Comparison of ENCODE assay signal across 8 cellular contexts in the genomic region with DNA sequence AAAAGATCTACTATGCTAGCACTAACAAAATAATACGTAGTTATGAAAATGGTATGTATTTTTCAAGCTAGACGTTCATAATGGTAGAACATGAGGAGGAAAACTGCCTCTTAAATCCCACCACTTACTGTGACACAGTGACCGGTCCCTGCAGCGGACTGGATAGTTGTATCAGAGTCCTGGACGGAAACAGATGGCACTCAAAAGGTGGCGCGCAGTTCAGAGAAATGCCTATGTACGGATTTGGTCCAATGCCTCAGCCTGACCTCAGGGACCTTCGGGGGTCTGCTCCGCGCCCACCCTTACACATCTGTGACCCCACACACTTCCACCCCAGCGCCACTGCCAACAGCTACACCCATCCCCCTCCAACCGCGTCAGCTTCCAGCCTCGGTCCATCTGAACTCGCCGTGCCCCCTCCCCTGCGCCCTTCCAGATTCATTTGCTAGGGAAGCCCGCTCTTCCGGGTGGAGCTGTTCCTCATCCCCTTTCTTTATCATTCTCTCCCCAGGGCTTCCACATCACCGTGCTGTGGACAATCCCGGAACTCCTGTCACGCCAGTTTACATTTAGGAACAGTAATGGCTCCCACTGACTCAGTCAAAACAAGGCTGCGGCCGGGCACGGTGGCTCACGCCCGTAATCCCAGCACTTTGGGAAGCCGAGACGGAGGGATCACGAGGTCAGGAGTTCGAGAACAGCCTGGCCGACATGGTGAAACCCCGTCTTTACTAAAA. TPM values are rescaled to one million over a fixed set of nuclear protein-coding genes. Genes with fewer than 3 reads are reported as not detected.
A peak's percentile ranks its signal among the peaks of the same experiment; 100 is the strongest.
DNase-seq lines count a peak whose midpoint lies in the region; ATAC-seq, FAIRE-seq and TF ChIP-seq lines count a peak whose summit lies in the region.

No MANE protein-coding gene starts in this region.

- no peak for TF ChIP-seq POLR2A in prostate gland (IDR thresholded peaks at IDR 0.05)

- FAIRE-seq in RCC 7860 (lab: Jason Lieb, UNC) = no peak

- 2% methylated on average over 34 of the region's 34 CpGs for WGBS in prostate gland

- peak; percentile 15 for ATAC-seq in HG02642 (IDR thresholded peaks at IDR 0.05; ENCODE audit: poor library complexity, unreplicated experiment)
- peak; percentile 35 for ATAC-seq in left ventricle myocardium superior
- ATAC-seq in GM18520 (IDR thresholded peaks at IDR 0.05; ENCODE audit: unreplicated experiment) = no peak

- H3K4me3 ChIP-seq in prostate gland = peak overlapping the region; percentile 91 to 94

- H3K9me3 ChIP-seq in prostate gland = no peaks in the 10 kb centered on the region

- no peaks in the 10 kb centered on the region for H3K27me3 ChIP-seq in prostate gland (replicated peaks; ENCODE audit: insufficient read depth)

- DNase-seq in D341Med (ENCODE audit: low spot score) = peak; percentile 68
- peak; percentile 34 for DNase-seq in RCC 7860 (ENCODE audit: low spot score)
- peak; percentile 56 for DNase-seq in amniotic stem cell (lab: John Stamatoyannopoulos, UW)
- peak; percentile 67 for DNase-seq in left ventricle myocardium superior
- peak; percentile 34 for DNase-seq in prostate gland (ENCODE audit: low spot score)
- DNase-seq in NCI-H1048 (lab: John Stamatoyannopoulos, UW) = no peak

- H3K36me3 ChIP-seq in prostate gland = peaks cover 12% of the 10 kb centered on the region in 2 donors

- H3K4me1 ChIP-seq in prostate gland (replicated peaks) = peaks cover 14% of the 10 kb centered on the region

- intact Hi-C loops in left ventricle myocardium superior (cut with micrococcal nuclease) = no loop called here
- intact Hi-C loops in prostate gland (cut with DNase I) = no loop called here

- peak overlapping the region; percentile 95 to 97 for H3K27ac ChIP-seq in prostate gland

- no peak for TF ChIP-seq CTCF in prostate gland (IDR thresholded peaks at IDR 0.05)

RNA-seq across cellular contexts. Expression of gene LENG8, which starts 0.8 kb away (rescaled TPM):
- total RNA-seq in left ventricle myocardium superior (69.1 TPM), prostate gland (100 to 1,000 TPM; 111 to 292 TPM)

RNA-seq across cellular contexts. Expression of gene LENG9, which starts 15.4 kb away (rescaled TPM):
- total RNA-seq in left ventricle myocardium superior (1.4 TPM), prostate gland (10 to 100 TPM; 18.6 to 22.2 TPM)

RNA-seq across cellular contexts. Expression of gene CDC42EP5, which starts 24.9 kb away (rescaled TPM):
- total RNA-seq in left ventricle myocardium superior (11.0 TPM), prostate gland (100 to 1,000 TPM; 102 to 193 TPM)

RNA-seq across cellular contexts. Expression of gene TTYH1, which starts 32.9 kb away (rescaled TPM):
- total RNA-seq in left ventricle myocardium superior = 1.6 TPM
- total RNA-seq in prostate gland = 100 to 1,000 TPM in 1 of 2 donors, 1 to 10 TPM in 1; 1.8 to 136 TPM

RNA-seq across cellular contexts. Expression of gene LAIR2, which starts 54.4 kb away (rescaled TPM):
- total RNA-seq in left ventricle myocardium superior = not detected
- total RNA-seq in prostate gland = not detected
